1 cellular context compared by ENCODE assay signal in the genomic region with DNA sequence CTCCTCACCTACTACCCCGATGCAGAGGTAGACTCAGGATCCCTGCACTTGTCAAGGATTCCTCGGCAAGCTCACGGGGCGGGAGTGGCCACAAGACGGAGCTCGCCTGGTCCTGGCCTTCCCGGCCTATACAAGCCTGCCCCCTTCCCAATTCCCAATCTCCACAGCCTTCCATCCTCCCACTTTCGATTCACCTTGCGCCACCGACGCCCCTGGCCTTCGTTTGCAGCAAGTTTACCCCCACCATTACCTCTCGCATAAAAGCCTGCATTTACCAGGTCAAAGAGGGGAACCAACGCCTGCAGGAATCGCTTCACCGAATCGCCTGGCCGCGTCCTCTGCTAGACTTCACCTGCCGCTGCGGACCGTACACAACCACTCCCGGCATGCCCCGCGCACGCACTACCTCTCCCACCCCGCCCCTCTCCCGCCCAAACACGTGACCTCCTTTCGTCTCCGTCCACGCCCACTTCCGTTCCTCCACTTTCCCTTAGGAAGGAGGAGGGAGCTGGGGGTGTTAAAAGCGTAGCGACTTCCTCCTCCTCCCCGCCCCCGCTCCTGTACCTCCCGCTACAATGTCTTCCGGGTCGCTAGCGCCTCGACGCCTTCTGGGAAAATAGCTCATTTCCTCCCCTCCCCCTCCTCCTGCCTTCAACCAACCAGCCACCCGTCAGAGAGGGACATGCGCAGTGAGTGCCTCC.
TF ChIP-seq lines count a peak whose summit lies in the region.

Gene ORC4 (minus strand): TSS at position 380 of the 701 bp plus-strand sequence. CDS start 44,779 bp downstream, outside the sequence.

TF ChIP-seq in HepG2, 621 proteins besides CTCF, POLR2A, EP300 and RAD21 (continued from another document and continues in another):
- TF ChIP-seq PAXIP1 (CRISPR knock-in tag; conservative IDR thresholded peaks at IDR 0.05) (peak; percentile 77), AKAP8 (CRISPR knock-in tag; IDR thresholded peaks at IDR 0.05) (0 out of 2 replicates have a peak, but pooled peaks have one; percentile 58), ZNF501 (CRISPR knock-in tag; IDR thresholded peaks at IDR 0.05) (peak; percentile 98), SMAD3 (CRISPR knock-in tag; IDR thresholded peaks at IDR 0.05) (peak; percentile 93), ADNP (CRISPR knock-in tag; IDR thresholded peaks at IDR 0.05) (no peak), TOE1 (CRISPR knock-in tag; IDR thresholded peaks at IDR 0.05) (no peak), NFE2 (CRISPR knock-in tag; IDR thresholded peaks at IDR 0.05) (peak; percentile 11; the same call in 1 of the 2 replicates), FOXP1 (IDR thresholded peaks at IDR 0.05) (peak; percentile 79), FOXP1 (CRISPR knock-in tag; IDR thresholded peaks at IDR 0.05) (peak; percentile 45; the same call in 1 of the 2 replicates), PHF5A (CRISPR knock-in tag; IDR thresholded peaks at IDR 0.05; ENCODE audit: low read depth, unreplicated experiment) (no peak), ZNF605 (CRISPR knock-in tag; IDR thresholded peaks at IDR 0.05) (peak; percentile 100), ZNF556 (CRISPR knock-in tag; IDR thresholded peaks at IDR 0.05; ENCODE audit: borderline replicate concordance) (peak; percentile 97; the same call in 1 of the 2 replicates), TCF7 (IDR thresholded peaks at IDR 0.05; ENCODE audit: low read depth) (no peak), ZNF253 (CRISPR knock-in tag; IDR thresholded peaks at IDR 0.05; ENCODE audit: borderline replicate concordance) (peak; percentile 74; the same call in 1 of the 2 replicates), ZNF121 (CRISPR knock-in tag; IDR thresholded peaks at IDR 0.05) (peak; percentile 61), ZNF468 (CRISPR knock-in tag; IDR thresholded peaks at IDR 0.05) (no peak), U2AF2 (IDR thresholded peaks at IDR 0.05; ENCODE audit: low read depth, low read length) (no peak), ATF5 (CRISPR knock-in tag; IDR thresholded peaks at IDR 0.05; ENCODE audit: low read depth) (no peak), ZZZ3 (CRISPR knock-in tag; IDR thresholded peaks at IDR 0.05; ENCODE audit: borderline replicate concordance) (peak; percentile 94; the same call in 1 of the 2 replicates), TAF1 (CRISPR knock-in tag; IDR thresholded peaks at IDR 0.05) (peak; percentile 95), ZBTB7B (CRISPR knock-in tag; IDR thresholded peaks at IDR 0.05) (0 out of 2 replicates have a peak, but pooled peaks have one; percentile 56), MAFF (IDR thresholded peaks at IDR 0.05; ENCODE audit: low read depth, low read length) (no peak), TBX2 (CRISPR knock-in tag; IDR thresholded peaks at IDR 0.05; ENCODE audit: borderline replicate concordance) (peak; percentile 88; the same call in 1 of the 2 replicates), HINFP (CRISPR knock-in tag; IDR thresholded peaks at IDR 0.05; ENCODE audit: low read depth) (peak; percentile 99), ZNF772 (CRISPR knock-in tag; IDR thresholded peaks at IDR 0.05) (peak; percentile 96), ZNF557 (CRISPR knock-in tag; IDR thresholded peaks at IDR 0.05) (peak; percentile 86; the same call in 1 of the 2 replicates), ZNF20 (CRISPR knock-in tag; IDR thresholded peaks at IDR 0.05) (no peak), TRIM24 (CRISPR knock-in tag; IDR thresholded peaks at IDR 0.05) (no peak), MLX (CRISPR knock-in tag; IDR thresholded peaks at IDR 0.05) (peak; percentile 40), NFKB2 (CRISPR knock-in tag; IDR thresholded peaks at IDR 0.05; ENCODE audit: borderline replicate concordance) (peak; percentile 99), SP5 (CRISPR knock-in tag; IDR thresholded peaks at IDR 0.05; ENCODE audit: borderline replicate concordance, low read depth) (peak; percentile 96), TBL1XR1 (IDR thresholded peaks at IDR 0.05; ENCODE audit: borderline replicate concordance, low read length, partially characterized antibody) (peak; percentile 84), SMYD3 (CRISPR knock-in tag; IDR thresholded peaks at IDR 0.05) (0 out of 2 replicates have a peak, but pooled peaks have one; percentile 87), ZNF549 (CRISPR knock-in tag; IDR thresholded peaks at IDR 0.05) (no peak), IKZF4 (CRISPR knock-in tag; IDR thresholded peaks at IDR 0.05; ENCODE audit: borderline replicate concordance, low read depth, not compliant biosample characterization) (no peak), NFE2L2 (IDR thresholded peaks at IDR 0.05; ENCODE audit: low read length) (no peak), ZNF83 (CRISPR knock-in tag; IDR thresholded peaks at IDR 0.05; ENCODE audit: borderline replicate concordance) (peak; percentile 96; the same call in 1 of the 2 replicates), TAF15 (IDR thresholded peaks at IDR 0.05; ENCODE audit: low read depth, low read length, poor library complexity, severe bottlenecking) (no peak), MED1 (CRISPR knock-in tag; IDR thresholded peaks at IDR 0.05) (peak; percentile 84), ZNF678 (CRISPR knock-in tag; IDR thresholded peaks at IDR 0.05) (peak; percentile 97), POLR2AphosphoS2 (IDR thresholded peaks at IDR 0.05; ENCODE audit: low read depth, low read length) (no peak), DPF2 (CRISPR knock-in tag; IDR thresholded peaks at IDR 0.05; ENCODE audit: borderline replicate concordance, low read depth) (no peak), CAMTA2 (CRISPR knock-in tag; IDR thresholded peaks at IDR 0.05; ENCODE audit: borderline replicate concordance) (peak; percentile 95; the same call in 1 of the 2 replicates), FIP1L1 (IDR thresholded peaks at IDR 0.05; ENCODE audit: borderline replicate concordance, insufficient read depth, low read depth, low read length) (no peak), ZNF446 (CRISPR knock-in tag; IDR thresholded peaks at IDR 0.05) (peak; percentile 50; the same call in 1 of the 2 replicates), ZNF160 (CRISPR knock-in tag; IDR thresholded peaks at IDR 0.05) (peak; percentile 90)
- TF ChIP-seq, protein P1, sequence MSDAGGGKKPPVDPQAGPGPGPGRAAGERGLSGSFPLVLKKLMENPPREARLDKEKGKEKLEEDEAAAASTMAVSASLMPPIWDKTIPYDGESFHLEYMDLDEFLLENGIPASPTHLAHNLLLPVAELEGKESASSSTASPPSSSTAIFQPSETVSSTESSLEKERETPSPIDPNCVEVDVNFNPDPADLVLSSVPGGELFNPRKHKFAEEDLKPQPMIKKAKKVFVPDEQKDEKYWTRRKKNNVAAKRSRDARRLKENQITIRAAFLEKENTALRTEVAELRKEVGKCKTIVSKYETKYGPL (CRISPR knock-in tag; IDR thresholded peaks at IDR 0.05) = no peak
- TF ChIP-seq, protein P2, sequence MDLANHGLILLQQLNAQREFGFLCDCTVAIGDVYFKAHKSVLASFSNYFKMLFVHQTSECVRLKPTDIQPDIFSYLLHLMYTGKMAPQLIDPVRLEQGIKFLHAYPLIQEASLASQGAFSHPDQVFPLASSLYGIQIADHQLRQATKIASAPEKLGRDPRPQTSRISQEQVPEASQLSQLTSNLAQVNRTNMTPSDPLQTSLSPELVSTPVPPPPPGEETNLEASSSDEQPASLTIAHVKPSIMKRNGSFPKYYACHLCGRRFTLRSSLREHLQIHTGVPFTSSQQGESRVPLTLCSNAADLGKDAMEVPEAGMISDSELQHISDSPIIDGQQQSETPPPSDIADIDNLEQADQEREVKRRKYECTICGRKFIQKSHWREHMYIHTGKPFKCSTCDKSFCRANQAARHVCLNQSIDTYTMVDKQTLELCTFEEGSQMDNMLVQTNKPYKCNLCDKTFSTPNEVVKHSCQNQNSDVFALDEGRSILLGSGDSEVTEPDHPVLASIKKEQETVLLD (CRISPR knock-in tag; IDR thresholded peaks at IDR 0.05; ENCODE audit: low read depth) = peak; percentile 87; the same call in 1 of the 2 replicates
- TF ChIP-seq, protein P3, sequence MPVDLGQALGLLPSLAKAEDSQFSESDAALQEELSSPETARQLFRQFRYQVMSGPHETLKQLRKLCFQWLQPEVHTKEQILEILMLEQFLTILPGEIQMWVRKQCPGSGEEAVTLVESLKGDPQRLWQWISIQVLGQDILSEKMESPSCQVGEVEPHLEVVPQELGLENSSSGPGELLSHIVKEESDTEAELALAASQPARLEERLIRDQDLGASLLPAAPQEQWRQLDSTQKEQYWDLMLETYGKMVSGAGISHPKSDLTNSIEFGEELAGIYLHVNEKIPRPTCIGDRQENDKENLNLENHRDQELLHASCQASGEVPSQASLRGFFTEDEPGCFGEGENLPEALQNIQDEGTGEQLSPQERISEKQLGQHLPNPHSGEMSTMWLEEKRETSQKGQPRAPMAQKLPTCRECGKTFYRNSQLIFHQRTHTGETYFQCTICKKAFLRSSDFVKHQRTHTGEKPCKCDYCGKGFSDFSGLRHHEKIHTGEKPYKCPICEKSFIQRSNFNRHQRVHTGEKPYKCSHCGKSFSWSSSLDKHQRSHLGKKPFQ (CRISPR knock-in tag; IDR thresholded peaks at IDR 0.05; ENCODE audit: insufficient replicate concordance) = peak; percentile 85
- TF ChIP-seq, protein P4, sequence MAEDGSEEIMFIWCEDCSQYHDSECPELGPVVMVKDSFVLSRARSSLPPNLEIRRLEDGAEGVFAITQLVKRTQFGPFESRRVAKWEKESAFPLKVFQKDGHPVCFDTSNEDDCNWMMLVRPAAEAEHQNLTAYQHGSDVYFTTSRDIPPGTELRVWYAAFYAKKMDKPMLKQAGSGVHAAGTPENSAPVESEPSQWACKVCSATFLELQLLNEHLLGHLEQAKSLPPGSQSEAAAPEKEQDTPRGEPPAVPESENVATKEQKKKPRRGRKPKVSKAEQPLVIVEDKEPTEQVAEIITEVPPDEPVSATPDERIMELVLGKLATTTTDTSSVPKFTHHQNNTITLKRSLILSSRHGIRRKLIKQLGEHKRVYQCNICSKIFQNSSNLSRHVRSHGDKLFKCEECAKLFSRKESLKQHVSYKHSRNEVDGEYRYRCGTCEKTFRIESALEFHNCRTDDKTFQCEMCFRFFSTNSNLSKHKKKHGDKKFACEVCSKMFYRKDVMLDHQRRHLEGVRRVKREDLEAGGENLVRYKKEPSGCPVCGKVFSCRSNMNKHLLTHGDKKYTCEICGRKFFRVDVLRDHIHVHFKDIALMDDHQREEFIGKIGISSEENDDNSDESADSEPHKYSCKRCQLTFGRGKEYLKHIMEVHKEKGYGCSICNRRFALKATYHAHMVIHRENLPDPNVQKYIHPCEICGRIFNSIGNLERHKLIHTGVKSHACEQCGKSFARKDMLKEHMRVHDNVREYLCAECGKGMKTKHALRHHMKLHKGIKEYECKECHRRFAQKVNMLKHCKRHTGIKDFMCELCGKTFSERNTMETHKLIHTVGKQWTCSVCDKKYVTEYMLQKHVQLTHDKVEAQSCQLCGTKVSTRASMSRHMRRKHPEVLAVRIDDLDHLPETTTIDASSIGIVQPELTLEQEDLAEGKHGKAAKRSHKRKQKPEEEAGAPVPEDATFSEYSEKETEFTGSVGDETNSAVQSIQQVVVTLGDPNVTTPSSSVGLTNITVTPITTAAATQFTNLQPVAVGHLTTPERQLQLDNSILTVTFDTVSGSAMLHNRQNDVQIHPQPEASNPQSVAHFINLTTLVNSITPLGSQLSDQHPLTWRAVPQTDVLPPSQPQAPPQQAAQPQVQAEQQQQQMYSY (CRISPR knock-in tag; IDR thresholded peaks at IDR 0.05) = no peak
- TF ChIP-seq, protein P5, sequence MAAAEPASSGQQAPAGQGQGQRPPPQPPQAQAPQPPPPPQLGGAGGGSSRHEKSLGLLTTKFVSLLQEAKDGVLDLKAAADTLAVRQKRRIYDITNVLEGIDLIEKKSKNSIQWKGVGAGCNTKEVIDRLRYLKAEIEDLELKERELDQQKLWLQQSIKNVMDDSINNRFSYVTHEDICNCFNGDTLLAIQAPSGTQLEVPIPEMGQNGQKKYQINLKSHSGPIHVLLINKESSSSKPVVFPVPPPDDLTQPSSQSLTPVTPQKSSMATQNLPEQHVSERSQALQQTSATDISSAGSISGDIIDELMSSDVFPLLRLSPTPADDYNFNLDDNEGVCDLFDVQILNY (CRISPR knock-in tag; conservative IDR thresholded peaks at IDR 0.05) = 0 out of 2 replicates have a peak, but pooled peaks have one; percentile 4
